8 cellular contexts compared by ENCODE assay signal in the genomic region with DNA sequence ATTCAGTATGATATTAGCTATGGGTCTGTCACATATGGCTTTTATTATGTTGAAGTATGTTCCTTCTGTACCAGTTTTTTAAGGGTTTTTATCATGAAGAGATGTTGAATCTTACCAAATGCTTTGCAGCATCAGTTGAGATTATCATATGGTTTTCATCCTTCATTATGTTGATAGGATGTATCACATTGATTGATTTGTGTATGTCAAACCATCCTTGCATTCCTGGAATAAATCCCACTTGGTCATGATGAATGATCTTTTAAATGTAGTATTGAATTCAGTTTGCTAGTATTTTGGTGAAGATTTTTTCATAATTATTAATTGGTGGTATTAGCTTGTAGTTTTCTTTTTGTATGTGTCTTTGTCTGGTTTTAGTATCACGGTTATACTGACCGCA.
"Had no signal": no experiment of that assay in that cellular context is flagged by ENCODE, and none has a peak within 500 bp of the region (broad histone marks: within the 10 kb centered on the region; RNA-seq: fewer than 3 reads in every experiment).

No MANE protein-coding gene starts in this region.

- DNase-seq: H7, KG1 had no signal

- ATAC-seq: GM23338, HCT116, HepG2 had no signal

- H3K4me3 ChIP-seq: GM23338, HAP-1 had no signal

- H3K9me3 ChIP-seq: HAP-1 had no signal

- FAIRE-seq: H1, HepG2 had no signal

- H3K4me1 ChIP-seq: HAP-1 had no signal

- H3K36me3 ChIP-seq: HAP-1 had no signal

- H3K27ac ChIP-seq: HL-60 had no signal
